ENCODE assay signal across 2 cellular contexts in the genomic region with DNA sequence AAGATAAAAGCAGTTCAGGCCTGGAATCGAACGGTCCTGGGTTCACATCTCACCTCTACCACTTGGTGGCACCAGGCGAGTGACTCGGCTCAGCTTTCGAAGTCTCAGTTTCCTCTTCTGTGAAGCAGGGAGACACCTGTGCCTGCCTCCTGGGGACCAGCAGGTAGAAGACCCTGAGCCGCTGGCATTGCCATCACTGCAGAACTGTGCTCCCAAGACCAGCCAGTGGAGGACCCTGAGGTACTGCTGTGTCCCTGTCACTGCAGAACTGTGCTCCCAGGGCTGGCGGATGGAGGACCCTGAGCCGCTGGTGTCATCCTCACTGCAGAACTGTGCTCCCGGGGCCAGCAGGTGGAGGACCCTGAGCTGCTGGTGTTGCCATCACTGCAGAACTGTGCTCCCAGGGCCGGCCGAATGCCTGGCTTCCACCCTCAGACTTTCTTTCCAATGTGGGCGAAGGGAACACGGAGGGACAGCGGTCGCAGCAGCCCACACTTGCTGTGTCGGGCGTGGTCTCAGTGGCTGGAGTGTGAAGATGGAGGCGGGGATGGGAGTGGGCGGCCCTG.
TF ChIP-seq lines count a peak whose summit lies in the region.

No MANE protein-coding gene starts in this region.

TF ChIP-seq in GM23338, 12 proteins besides CTCF, POLR2A, EP300 and RAD21 (continues in another document):
- TF ChIP-seq POLR2AphosphoS5 (IDR thresholded peaks at IDR 0.05; ENCODE audit: low read depth) (no peak), CREB1 (CRISPR knock-in tag; IDR thresholded peaks at IDR 0.05; ENCODE audit: low read depth) (no peak), STAT1 (IDR thresholded peaks at IDR 0.05; ENCODE audit: unreplicated experiment) (no peak), JUNB (IDR thresholded peaks at IDR 0.05; ENCODE audit: unreplicated experiment) (no peak), ZNF114 (CRISPR knock-in tag; IDR thresholded peaks at IDR 0.05) (no peak), ZNF331 (CRISPR knock-in tag; IDR thresholded peaks at IDR 0.05; ENCODE audit: low read depth) (no peak), NANOG (IDR thresholded peaks at IDR 0.05; ENCODE audit: borderline replicate concordance) (no peak), EZH2phosphoT487 (IDR thresholded peaks at IDR 0.05; ENCODE audit: unreplicated experiment) (no peak)
- TF ChIP-seq, protein P1, sequence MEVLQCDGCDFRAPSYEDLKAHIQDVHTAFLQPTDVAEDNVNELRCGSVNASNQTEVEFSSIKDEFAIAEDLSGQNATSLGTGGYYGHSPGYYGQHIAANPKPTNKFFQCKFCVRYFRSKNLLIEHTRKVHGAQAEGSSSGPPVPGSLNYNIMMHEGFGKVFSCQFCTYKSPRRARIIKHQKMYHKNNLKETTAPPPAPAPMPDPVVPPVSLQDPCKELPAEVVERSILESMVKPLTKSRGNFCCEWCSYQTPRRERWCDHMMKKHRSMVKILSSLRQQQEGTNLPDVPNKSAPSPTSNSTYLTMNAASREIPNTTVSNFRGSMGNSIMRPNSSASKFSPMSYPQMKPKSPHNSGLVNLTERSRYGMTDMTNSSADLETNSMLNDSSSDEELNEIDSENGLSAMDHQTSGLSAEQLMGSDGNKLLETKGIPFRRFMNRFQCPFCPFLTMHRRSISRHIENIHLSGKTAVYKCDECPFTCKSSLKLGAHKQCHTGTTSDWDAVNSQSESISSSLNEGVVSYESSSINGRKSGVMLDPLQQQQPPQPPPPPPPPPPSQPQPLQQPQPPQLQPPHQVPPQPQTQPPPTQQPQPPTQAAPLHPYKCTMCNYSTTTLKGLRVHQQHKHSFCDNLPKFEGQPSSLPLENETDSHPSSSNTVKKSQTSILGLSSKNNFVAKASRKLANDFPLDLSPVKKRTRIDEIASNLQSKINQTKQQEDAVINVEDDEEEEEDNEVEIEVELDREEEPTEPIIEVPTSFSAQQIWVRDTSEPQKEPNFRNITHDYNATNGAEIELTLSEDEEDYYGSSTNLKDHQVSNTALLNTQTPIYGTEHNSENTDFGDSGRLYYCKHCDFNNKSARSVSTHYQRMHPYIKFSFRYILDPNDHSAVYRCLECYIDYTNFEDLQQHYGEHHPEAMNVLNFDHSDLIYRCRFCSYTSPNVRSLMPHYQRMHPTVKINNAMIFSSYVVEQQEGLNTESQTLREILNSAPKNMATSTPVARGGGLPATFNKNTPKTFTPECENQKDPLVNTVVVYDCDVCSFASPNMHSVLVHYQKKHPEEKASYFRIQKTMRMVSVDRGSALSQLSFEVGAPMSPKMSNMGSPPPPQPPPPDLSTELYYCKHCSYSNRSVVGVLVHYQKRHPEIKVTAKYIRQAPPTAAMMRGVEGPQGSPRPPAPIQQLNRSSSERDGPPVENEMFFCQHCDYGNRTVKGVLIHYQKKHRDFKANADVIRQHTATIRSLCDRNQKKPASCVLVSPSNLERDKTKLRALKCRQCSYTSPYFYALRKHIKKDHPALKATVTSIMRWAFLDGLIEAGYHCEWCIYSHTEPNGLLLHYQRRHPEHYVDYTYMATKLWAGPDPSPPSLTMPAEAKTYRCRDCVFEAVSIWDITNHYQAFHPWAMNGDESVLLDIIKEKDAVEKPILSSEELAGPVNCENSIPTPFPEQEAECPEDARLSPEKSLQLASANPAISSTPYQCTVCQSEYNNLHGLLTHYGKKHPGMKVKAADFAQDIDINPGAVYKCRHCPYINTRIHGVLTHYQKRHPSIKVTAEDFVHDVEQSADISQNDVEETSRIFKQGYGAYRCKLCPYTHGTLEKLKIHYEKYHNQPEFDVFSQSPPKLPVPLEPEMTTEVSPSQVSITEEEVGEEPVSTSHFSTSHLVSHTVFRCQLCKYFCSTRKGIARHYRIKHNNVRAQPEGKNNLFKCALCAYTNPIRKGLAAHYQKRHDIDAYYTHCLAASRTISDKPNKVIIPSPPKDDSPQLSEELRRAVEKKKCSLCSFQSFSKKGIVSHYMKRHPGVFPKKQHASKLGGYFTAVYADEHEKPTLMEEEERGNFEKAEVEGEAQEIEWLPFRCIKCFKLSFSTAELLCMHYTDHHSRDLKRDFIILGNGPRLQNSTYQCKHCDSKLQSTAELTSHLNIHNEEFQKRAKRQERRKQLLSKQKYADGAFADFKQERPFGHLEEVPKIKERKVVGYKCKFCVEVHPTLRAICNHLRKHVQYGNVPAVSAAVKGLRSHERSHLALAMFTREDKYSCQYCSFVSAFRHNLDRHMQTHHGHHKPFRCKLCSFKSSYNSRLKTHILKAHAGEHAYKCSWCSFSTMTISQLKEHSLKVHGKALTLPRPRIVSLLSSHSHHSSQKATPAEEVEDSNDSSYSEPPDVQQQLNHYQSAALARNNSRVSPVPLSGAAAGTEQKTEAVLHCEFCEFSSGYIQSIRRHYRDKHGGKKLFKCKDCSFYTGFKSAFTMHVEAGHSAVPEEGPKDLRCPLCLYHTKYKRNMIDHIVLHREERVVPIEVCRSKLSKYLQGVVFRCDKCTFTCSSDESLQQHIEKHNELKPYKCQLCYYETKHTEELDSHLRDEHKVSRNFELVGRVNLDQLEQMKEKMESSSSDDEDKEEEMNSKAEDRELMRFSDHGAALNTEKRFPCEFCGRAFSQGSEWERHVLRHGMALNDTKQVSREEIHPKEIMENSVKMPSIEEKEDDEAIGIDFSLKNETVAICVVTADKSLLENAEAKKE (CRISPR knock-in tag; IDR thresholded peaks at IDR 0.05) = no peak
- TF ChIP-seq, protein P2, sequence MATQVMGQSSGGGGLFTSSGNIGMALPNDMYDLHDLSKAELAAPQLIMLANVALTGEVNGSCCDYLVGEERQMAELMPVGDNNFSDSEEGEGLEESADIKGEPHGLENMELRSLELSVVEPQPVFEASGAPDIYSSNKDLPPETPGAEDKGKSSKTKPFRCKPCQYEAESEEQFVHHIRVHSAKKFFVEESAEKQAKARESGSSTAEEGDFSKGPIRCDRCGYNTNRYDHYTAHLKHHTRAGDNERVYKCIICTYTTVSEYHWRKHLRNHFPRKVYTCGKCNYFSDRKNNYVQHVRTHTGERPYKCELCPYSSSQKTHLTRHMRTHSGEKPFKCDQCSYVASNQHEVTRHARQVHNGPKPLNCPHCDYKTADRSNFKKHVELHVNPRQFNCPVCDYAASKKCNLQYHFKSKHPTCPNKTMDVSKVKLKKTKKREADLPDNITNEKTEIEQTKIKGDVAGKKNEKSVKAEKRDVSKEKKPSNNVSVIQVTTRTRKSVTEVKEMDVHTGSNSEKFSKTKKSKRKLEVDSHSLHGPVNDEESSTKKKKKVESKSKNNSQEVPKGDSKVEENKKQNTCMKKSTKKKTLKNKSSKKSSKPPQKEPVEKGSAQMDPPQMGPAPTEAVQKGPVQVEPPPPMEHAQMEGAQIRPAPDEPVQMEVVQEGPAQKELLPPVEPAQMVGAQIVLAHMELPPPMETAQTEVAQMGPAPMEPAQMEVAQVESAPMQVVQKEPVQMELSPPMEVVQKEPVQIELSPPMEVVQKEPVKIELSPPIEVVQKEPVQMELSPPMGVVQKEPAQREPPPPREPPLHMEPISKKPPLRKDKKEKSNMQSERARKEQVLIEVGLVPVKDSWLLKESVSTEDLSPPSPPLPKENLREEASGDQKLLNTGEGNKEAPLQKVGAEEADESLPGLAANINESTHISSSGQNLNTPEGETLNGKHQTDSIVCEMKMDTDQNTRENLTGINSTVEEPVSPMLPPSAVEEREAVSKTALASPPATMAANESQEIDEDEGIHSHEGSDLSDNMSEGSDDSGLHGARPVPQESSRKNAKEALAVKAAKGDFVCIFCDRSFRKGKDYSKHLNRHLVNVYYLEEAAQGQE (IDR thresholded peaks at IDR 0.05; ENCODE audit: unreplicated experiment) = no peak

TF ChIP-seq in HepG2, 621 proteins besides CTCF, POLR2A, EP300 and RAD21 (continues in another document):
- TF ChIP-seq MEIS1 (CRISPR knock-in tag; IDR thresholded peaks at IDR 0.05; ENCODE audit: borderline replicate concordance) = no peak
- no peak for TF ChIP-seq TRIM24 (CRISPR knock-in tag; IDR thresholded peaks at IDR 0.05)
- no peak for TF ChIP-seq CBFB (CRISPR knock-in tag; IDR thresholded peaks at IDR 0.05)
- no peak for TF ChIP-seq ZFX (CRISPR knock-in tag; IDR thresholded peaks at IDR 0.05; ENCODE audit: low read depth)
- TF ChIP-seq, protein P3, sequence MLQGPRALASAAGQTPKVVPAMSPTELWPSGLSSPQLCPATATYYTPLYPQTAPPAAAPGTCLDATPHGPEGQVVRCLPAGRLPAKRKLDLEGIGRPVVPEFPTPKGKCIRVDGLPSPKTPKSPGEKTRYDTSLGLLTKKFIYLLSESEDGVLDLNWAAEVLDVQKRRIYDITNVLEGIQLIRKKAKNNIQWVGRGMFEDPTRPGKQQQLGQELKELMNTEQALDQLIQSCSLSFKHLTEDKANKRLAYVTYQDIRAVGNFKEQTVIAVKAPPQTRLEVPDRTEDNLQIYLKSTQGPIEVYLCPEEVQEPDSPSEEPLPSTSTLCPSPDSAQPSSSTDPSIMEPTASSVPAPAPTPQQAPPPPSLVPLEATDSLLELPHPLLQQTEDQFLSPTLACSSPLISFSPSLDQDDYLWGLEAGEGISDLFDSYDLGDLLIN (CRISPR knock-in tag; IDR thresholded peaks at IDR 0.05; ENCODE audit: borderline replicate concordance) = no peak
- TF ChIP-seq GATAD2A (CRISPR knock-in tag; IDR thresholded peaks at IDR 0.05) = no peak
- TF ChIP-seq FOXJ3 (CRISPR knock-in tag; IDR thresholded peaks at IDR 0.05; ENCODE audit: borderline replicate concordance) = no peak
- TF ChIP-seq ZKSCAN1 (IDR thresholded peaks at IDR 0.05; ENCODE audit: low read length) = no peak
- no peak for TF ChIP-seq ZNF766 (CRISPR knock-in tag; IDR thresholded peaks at IDR 0.05; ENCODE audit: borderline replicate concordance)
- no peak for TF ChIP-seq HMG20A (CRISPR knock-in tag; IDR thresholded peaks at IDR 0.05; ENCODE audit: borderline replicate concordance)
- TF ChIP-seq ZNF432 (CRISPR knock-in tag; IDR thresholded peaks at IDR 0.05; ENCODE audit: borderline replicate concordance) = no peak
- no peak for TF ChIP-seq FIP1L1 (IDR thresholded peaks at IDR 0.05; ENCODE audit: borderline replicate concordance, insufficient read depth, low read depth, low read length)
- TF ChIP-seq, protein P4, sequence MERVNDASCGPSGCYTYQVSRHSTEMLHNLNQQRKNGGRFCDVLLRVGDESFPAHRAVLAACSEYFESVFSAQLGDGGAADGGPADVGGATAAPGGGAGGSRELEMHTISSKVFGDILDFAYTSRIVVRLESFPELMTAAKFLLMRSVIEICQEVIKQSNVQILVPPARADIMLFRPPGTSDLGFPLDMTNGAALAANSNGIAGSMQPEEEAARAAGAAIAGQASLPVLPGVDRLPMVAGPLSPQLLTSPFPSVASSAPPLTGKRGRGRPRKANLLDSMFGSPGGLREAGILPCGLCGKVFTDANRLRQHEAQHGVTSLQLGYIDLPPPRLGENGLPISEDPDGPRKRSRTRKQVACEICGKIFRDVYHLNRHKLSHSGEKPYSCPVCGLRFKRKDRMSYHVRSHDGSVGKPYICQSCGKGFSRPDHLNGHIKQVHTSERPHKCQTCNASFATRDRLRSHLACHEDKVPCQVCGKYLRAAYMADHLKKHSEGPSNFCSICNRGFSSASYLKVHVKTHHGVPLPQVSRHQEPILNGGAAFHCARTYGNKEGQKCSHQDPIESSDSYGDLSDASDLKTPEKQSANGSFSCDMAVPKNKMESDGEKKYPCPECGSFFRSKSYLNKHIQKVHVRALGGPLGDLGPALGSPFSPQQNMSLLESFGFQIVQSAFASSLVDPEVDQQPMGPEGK (CRISPR knock-in tag; IDR thresholded peaks at IDR 0.05) = 0 out of 2 replicates have a peak, but pooled peaks have one; percentile 1
- no peak for TF ChIP-seq NFE2 (CRISPR knock-in tag; IDR thresholded peaks at IDR 0.05)
- TF ChIP-seq ERF (CRISPR knock-in tag; IDR thresholded peaks at IDR 0.05) = no peak
- TF ChIP-seq ZBTB7B (CRISPR knock-in tag; IDR thresholded peaks at IDR 0.05) = no peak
- TF ChIP-seq NFE2L1 (CRISPR knock-in tag; IDR thresholded peaks at IDR 0.05; ENCODE audit: borderline replicate concordance) = 0 out of 2 replicates have a peak, but pooled peaks have one; percentile 38
- no peak for TF ChIP-seq CC2D1A (CRISPR knock-in tag; IDR thresholded peaks at IDR 0.05)
- TF ChIP-seq, protein P5, sequence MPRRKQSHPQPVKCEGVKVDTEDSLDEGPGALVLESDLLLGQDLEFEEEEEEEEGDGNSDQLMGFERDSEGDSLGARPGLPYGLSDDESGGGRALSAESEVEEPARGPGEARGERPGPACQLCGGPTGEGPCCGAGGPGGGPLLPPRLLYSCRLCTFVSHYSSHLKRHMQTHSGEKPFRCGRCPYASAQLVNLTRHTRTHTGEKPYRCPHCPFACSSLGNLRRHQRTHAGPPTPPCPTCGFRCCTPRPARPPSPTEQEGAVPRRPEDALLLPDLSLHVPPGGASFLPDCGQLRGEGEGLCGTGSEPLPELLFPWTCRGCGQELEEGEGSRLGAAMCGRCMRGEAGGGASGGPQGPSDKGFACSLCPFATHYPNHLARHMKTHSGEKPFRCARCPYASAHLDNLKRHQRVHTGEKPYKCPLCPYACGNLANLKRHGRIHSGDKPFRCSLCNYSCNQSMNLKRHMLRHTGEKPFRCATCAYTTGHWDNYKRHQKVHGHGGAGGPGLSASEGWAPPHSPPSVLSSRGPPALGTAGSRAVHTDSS (CRISPR knock-in tag; conservative IDR thresholded peaks at IDR 0.05) = no peak
